Comparison of ENCODE assay signal across 1 cellular context in genomic region chr11:67448220-67448609, GRCh38.
A peak's percentile ranks its signal among the peaks of the same experiment; 100 is the strongest.
TF ChIP-seq lines count a peak whose summit lies in the region.

No MANE protein-coding gene starts in this region.

TF ChIP-seq in liver, 16 proteins besides CTCF, POLR2A, EP300 and RAD21 (continued from another document):
- peak; percentile 41 for TF ChIP-seq REST (IDR thresholded peaks at IDR 0.05)
- TF ChIP-seq HNF4A (conservative IDR thresholded peaks at IDR 0.05), result peak; percentile 95
- no peak for TF ChIP-seq NR2F2 (IDR thresholded peaks at IDR 0.05)
- peak; percentile 52 to 58 for TF ChIP-seq RXRA (IDR thresholded peaks at IDR 0.05)
